Comparison of ENCODE assay signal across 1 cellular context in genomic region chr20:47989957-47990356, GRCh38.
TF ChIP-seq lines count a peak whose summit lies in the region.

No MANE protein-coding gene starts in this region.

TF ChIP-seq in GM23338, 12 proteins besides CTCF, POLR2A, EP300 and RAD21 (continued from another document):
- TF ChIP-seq REST (IDR thresholded peaks at IDR 0.05; ENCODE audit: unreplicated experiment) (no peak), CREB1 (CRISPR knock-in tag; IDR thresholded peaks at IDR 0.05; ENCODE audit: low read depth) (no peak)
